ENCODE assay signal across 2 cellular contexts in genomic region chr9:129556576-129557191, GRCh38.
TF ChIP-seq lines count a peak whose summit lies in the region.

No MANE protein-coding gene starts in this region.

TF ChIP-seq in Ishikawa, 13 proteins besides CTCF, POLR2A, EP300 and RAD21:
- TF ChIP-seq CEBPB (IDR thresholded peaks at IDR 0.05) (no peak; the same call in 1 of the 2 replicates), ZBTB7A (IDR thresholded peaks at IDR 0.05; ENCODE audit: low read depth) (no peak), TEAD4 (IDR thresholded peaks at IDR 0.05) (peak; percentile 28; the same call in 1 of the 2 replicates), NFIC (IDR thresholded peaks at IDR 0.05) (peak; percentile 50), TCF12 (IDR thresholded peaks at IDR 0.05; ENCODE audit: low read depth) (peak; percentile 86), FOXM1 (IDR thresholded peaks at IDR 0.05; ENCODE audit: borderline replicate concordance, low read depth) (peak; percentile 76; the same call in 1 of the 2 replicates), USF1 (IDR thresholded peaks at IDR 0.05) (no peak), EGR1 (IDR thresholded peaks at IDR 0.05) (no peak), MAX (IDR thresholded peaks at IDR 0.05) (peak; percentile 83), YY1 (IDR thresholded peaks at IDR 0.05; ENCODE audit: low read depth) (no peak), REST (IDR thresholded peaks at IDR 0.05; ENCODE audit: low read depth) (no peak), TAF1 (IDR thresholded peaks at IDR 0.05; ENCODE audit: low read depth) (no peak), CREB1 (IDR thresholded peaks at IDR 0.05; ENCODE audit: low read depth) (no peak)
TF ChIP-seq in Ishikawa: peak in this region for 5.

TF ChIP-seq in H1, 55 proteins besides CTCF, POLR2A, EP300 and RAD21:
- TF ChIP-seq SIN3A (conservative IDR thresholded peaks at IDR 0.05 in 1 of 2, IDR thresholded peaks at IDR 0.05 in 1 of 2; ENCODE audit: low read depth in 1 of 2, low read length in 2 of 2) (no peak), TEAD4 (IDR thresholded peaks at IDR 0.05; ENCODE audit: low read depth, low read length) (no peak), NRF1 (IDR thresholded peaks at IDR 0.05; ENCODE audit: low read depth, low read length) (no peak), CHD7 (IDR thresholded peaks at IDR 0.05; ENCODE audit: insufficient replicate concordance, low read length) (no peak), ATF2 (IDR thresholded peaks at IDR 0.05; ENCODE audit: low read length) (0 out of 2 replicates have a peak, but pooled peaks have one; percentile 1), CBX8 (IDR thresholded peaks at IDR 0.05; ENCODE audit: borderline replicate concordance, low read depth, low read length) (no peak)
